Comparison of ENCODE assay signal across 13 cellular contexts in genomic region chr3:84836961-84837360, GRCh38.
DNase-seq lines count a peak whose midpoint lies in the region; ATAC-seq, FAIRE-seq and TF ChIP-seq lines count a peak whose summit lies in the region.
"Had no signal": no experiment of that assay in that cellular context is flagged by ENCODE, and none has a peak within 500 bp of the region (broad histone marks: within the 10 kb centered on the region; RNA-seq: fewer than 3 reads in every experiment).

No MANE protein-coding gene starts in this region.

- H3K9ac ChIP-seq in HUES48 (ENCODE audit: low read depth, low read length) = no peak overlapping the region
- H3K9ac ChIP-seq: KMS-11 had no signal

- H3K9me3 Mint-ChIP-seq in WTC11 = peaks cover 31% of the 10 kb centered on the region
- H3K9me3 Mint-ChIP-seq in naive thymus-derived CD4-positive, alpha-beta T cell = peaks cover 0 to 31% (median 10%) of the 10 kb centered on the region in 11 donors

- POLR2A ChIA-PET in WTC11 (lab: Charles Lee) = no interaction called here
- POLR2A ChIA-PET in naive thymus-derived CD4-positive, alpha-beta T cell (lab: Charles Lee) = no interaction called here

- no peaks in the 10 kb centered on the region for H3K27me3 Mint-ChIP-seq in WTC11 (ENCODE audit: low read depth)
- no peaks in the 10 kb centered on the region for H3K27me3 Mint-ChIP-seq in naive thymus-derived CD4-positive, alpha-beta T cell

- peak overlapping the region; percentile 100 for H3K27ac Mint-ChIP-seq in WTC11
- no peak overlapping the region for H3K27ac Mint-ChIP-seq in naive thymus-derived CD4-positive, alpha-beta T cell

- H3K27ac ChIP-seq in HUES48 (ENCODE audit: low read depth, low read length) (peak overlapping the region; percentile 91), pancreas (no peak overlapping the region)
- H3K27ac ChIP-seq in naive thymus-derived CD4-positive, alpha-beta T cell (ENCODE audit: low read depth, low read length) = no peak overlapping the region
- H3K27ac ChIP-seq: KMS-11, RWPE1, suprapubic skin, VCaP had no signal

- H3K9me3 ChIP-seq in HUES48 (ENCODE audit: control insufficient read depth, insufficient read depth, low read length) (peaks cover 15% of the 10 kb centered on the region), pancreas (no peaks in the 10 kb centered on the region)
- no peaks in the 10 kb centered on the region for H3K9me3 ChIP-seq in naive thymus-derived CD4-positive, alpha-beta T cell (ENCODE audit: control insufficient read depth in 2 of 3, low read length in 3 of 3)
- H3K9me3 ChIP-seq: suprapubic skin had no signal

- H3K36me3 Mint-ChIP-seq in WTC11 = peaks cover 25% of the 10 kb centered on the region
- peaks cover 0 to 5% (median 0%) of the 10 kb centered on the region in 5 donors for H3K36me3 Mint-ChIP-seq in naive thymus-derived CD4-positive, alpha-beta T cell

- peaks cover 54% of the 10 kb centered on the region for H3K4me1 Mint-ChIP-seq in WTC11
- no peaks in the 10 kb centered on the region for H3K4me1 Mint-ChIP-seq in naive thymus-derived CD4-positive, alpha-beta T cell

- no peaks in the 10 kb centered on the region for H3K36me3 ChIP-seq in HUES48 (ENCODE audit: control insufficient read depth, insufficient read depth, low read length)
- H3K36me3 ChIP-seq in pancreas = no peaks in the 10 kb centered on the region
- H3K36me3 ChIP-seq in naive thymus-derived CD4-positive, alpha-beta T cell (ENCODE audit: control insufficient read depth in 2 of 3, insufficient read depth in 3 of 3, low read length in 3 of 3) = no peaks in the 10 kb centered on the region
- H3K36me3 ChIP-seq: suprapubic skin had no signal

- DNase-seq in NCI-H2107 (lab: John Stamatoyannopoulos, UW) (peak; percentile 96), WTC11 (ENCODE audit: low spot score) (peak; percentile 82), pancreas (peak; percentile 27 to 62 (median 42)), RKO (ENCODE audit: low spot score) (no peak)
- no peak for DNase-seq in naive thymus-derived CD4-positive, alpha-beta T cell
- DNase-seq: DND-41, posterior cingulate gyrus had no signal

- ATAC-seq in WTC11 (peak; percentile 97), pancreas (peak in 3 of 4 donors; percentile 35 to 76 (median 39)), HG02798 (IDR thresholded peaks at IDR 0.05; ENCODE audit: poor library complexity, unreplicated experiment) (no peak)
- ATAC-seq in naive thymus-derived CD4-positive, alpha-beta T cell = no peak

- H3K4me3 ChIP-seq in HUES48 (ENCODE audit: low read depth, low read length) (no peak overlapping the region), pancreas (no peak overlapping the region)
- no peak overlapping the region for H3K4me3 ChIP-seq in naive thymus-derived CD4-positive, alpha-beta T cell (ENCODE audit: low read length)
- H3K4me3 ChIP-seq: suprapubic skin had no signal

- intact Hi-C loops in pancreas (cut with DNase I) = no loop called here
- intact Hi-C loops in naive thymus-derived CD4-positive, alpha-beta T cell (cut with micrococcal nuclease) = no loop called here

- CTCF ChIA-PET in WTC11 (lab: Charles Lee) = no interaction called here
- CTCF ChIA-PET in naive thymus-derived CD4-positive, alpha-beta T cell (lab: Charles Lee) = no interaction called here

- TF ChIP-seq CTCF in WTC11 (IDR thresholded peaks at IDR 0.05) = no peak
- TF ChIP-seq CTCF in pancreas (IDR thresholded peaks at IDR 0.05) = no peak

- peaks cover 30% of the 10 kb centered on the region for H3K4me1 ChIP-seq in HUES48 (ENCODE audit: control insufficient read depth, insufficient read depth, low read length)
- H3K4me1 ChIP-seq in pancreas = no peaks in the 10 kb centered on the region
- no peaks in the 10 kb centered on the region for H3K4me1 ChIP-seq in naive thymus-derived CD4-positive, alpha-beta T cell (ENCODE audit: control insufficient read depth in 2 of 2, insufficient read depth in 2 of 2, low read length in 2 of 2)
- H3K4me1 ChIP-seq: suprapubic skin had no signal

- H3K27me3 ChIP-seq in HUES48 (ENCODE audit: control insufficient read depth, insufficient read depth, low read length) (no peaks in the 10 kb centered on the region), pancreas (no peaks in the 10 kb centered on the region)
- no peaks in the 10 kb centered on the region for H3K27me3 ChIP-seq in naive thymus-derived CD4-positive, alpha-beta T cell (ENCODE audit: control insufficient read depth in 2 of 2, insufficient read depth in 2 of 2, low read length in 2 of 2)
- H3K27me3 ChIP-seq: suprapubic skin had no signal

- H3K4me3 Mint-ChIP-seq in WTC11 = peak overlapping the region; percentile 45
- H3K4me3 Mint-ChIP-seq in naive thymus-derived CD4-positive, alpha-beta T cell = no peak overlapping the region

- no peak for FAIRE-seq in pancreas (lab: Jason Lieb, UNC)

- 0 to 2% methylated on average over 2 of the region's 2 CpGs for WGBS in pancreas, 2 donors

TF ChIP-seq in WTC11, 78 proteins besides CTCF, POLR2A, EP300 and RAD21 (continues in another document):
- peak; percentile 31 for TF ChIP-seq SP1 (CRISPR knock-in tag; conservative IDR thresholded peaks at IDR 0.05)
- TF ChIP-seq OVOL2 (CRISPR knock-in tag; IDR thresholded peaks at IDR 0.05; ENCODE audit: borderline replicate concordance) = no peak
- no peak for TF ChIP-seq ERG (CRISPR knock-in tag; IDR thresholded peaks at IDR 0.05)
- TF ChIP-seq CBFB (CRISPR knock-in tag; IDR thresholded peaks at IDR 0.05; ENCODE audit: low read depth) = no peak
- no peak for TF ChIP-seq ATF1 (CRISPR knock-in tag; IDR thresholded peaks at IDR 0.05)
- TF ChIP-seq ZNF138 (CRISPR knock-in tag; conservative IDR thresholded peaks at IDR 0.05) = no peak
- no peak for TF ChIP-seq KAT7 (CRISPR knock-in tag; IDR thresholded peaks at IDR 0.05; ENCODE audit: borderline replicate concordance)
- TF ChIP-seq ESRRA (CRISPR knock-in tag; IDR thresholded peaks at IDR 0.05; ENCODE audit: borderline replicate concordance) = no peak
- TF ChIP-seq ZNF232 (CRISPR knock-in tag; IDR thresholded peaks at IDR 0.05) = no peak
- no peak for TF ChIP-seq IRF2 (CRISPR knock-in tag; IDR thresholded peaks at IDR 0.05; ENCODE audit: borderline replicate concordance, low read depth)
- TF ChIP-seq ETV6 (CRISPR knock-in tag; IDR thresholded peaks at IDR 0.05) = peak; percentile 35; the same call in 1 of the 2 replicates
- no peak for TF ChIP-seq ZSCAN18 (CRISPR knock-in tag; IDR thresholded peaks at IDR 0.05)
- TF ChIP-seq, protein P1, sequence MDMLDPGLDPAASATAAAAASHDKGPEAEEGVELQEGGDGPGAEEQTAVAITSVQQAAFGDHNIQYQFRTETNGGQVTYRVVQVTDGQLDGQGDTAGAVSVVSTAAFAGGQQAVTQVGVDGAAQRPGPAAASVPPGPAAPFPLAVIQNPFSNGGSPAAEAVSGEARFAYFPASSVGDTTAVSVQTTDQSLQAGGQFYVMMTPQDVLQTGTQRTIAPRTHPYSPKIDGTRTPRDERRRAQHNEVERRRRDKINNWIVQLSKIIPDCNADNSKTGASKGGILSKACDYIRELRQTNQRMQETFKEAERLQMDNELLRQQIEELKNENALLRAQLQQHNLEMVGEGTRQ (CRISPR knock-in tag; IDR thresholded peaks at IDR 0.05) = peak; percentile 29; the same call in 1 of the 2 replicates
- TF ChIP-seq, protein P2, sequence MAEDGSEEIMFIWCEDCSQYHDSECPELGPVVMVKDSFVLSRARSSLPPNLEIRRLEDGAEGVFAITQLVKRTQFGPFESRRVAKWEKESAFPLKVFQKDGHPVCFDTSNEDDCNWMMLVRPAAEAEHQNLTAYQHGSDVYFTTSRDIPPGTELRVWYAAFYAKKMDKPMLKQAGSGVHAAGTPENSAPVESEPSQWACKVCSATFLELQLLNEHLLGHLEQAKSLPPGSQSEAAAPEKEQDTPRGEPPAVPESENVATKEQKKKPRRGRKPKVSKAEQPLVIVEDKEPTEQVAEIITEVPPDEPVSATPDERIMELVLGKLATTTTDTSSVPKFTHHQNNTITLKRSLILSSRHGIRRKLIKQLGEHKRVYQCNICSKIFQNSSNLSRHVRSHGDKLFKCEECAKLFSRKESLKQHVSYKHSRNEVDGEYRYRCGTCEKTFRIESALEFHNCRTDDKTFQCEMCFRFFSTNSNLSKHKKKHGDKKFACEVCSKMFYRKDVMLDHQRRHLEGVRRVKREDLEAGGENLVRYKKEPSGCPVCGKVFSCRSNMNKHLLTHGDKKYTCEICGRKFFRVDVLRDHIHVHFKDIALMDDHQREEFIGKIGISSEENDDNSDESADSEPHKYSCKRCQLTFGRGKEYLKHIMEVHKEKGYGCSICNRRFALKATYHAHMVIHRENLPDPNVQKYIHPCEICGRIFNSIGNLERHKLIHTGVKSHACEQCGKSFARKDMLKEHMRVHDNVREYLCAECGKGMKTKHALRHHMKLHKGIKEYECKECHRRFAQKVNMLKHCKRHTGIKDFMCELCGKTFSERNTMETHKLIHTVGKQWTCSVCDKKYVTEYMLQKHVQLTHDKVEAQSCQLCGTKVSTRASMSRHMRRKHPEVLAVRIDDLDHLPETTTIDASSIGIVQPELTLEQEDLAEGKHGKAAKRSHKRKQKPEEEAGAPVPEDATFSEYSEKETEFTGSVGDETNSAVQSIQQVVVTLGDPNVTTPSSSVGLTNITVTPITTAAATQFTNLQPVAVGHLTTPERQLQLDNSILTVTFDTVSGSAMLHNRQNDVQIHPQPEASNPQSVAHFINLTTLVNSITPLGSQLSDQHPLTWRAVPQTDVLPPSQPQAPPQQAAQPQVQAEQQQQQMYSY (CRISPR knock-in tag; IDR thresholded peaks at IDR 0.05) = no peak

Comparison
In these comparisons a context has a peak if more than half of its experiments do, and no peak if none do; other contexts are left out.
1. DNase-seq: peak in NCI-H2107 (single experiment), WTC11 (single experiment) and pancreas (6 of 6); none in RKO (single experiment) and naive thymus-derived CD4-positive, alpha-beta T cell (0 of 9).
2. ATAC-seq: peak in WTC11 (single experiment) and pancreas (3 of 4); none in HG02798 (single experiment) and naive thymus-derived CD4-positive, alpha-beta T cell (single experiment).